Comparison of ENCODE assay signal across 8 cellular contexts in the genomic region with DNA sequence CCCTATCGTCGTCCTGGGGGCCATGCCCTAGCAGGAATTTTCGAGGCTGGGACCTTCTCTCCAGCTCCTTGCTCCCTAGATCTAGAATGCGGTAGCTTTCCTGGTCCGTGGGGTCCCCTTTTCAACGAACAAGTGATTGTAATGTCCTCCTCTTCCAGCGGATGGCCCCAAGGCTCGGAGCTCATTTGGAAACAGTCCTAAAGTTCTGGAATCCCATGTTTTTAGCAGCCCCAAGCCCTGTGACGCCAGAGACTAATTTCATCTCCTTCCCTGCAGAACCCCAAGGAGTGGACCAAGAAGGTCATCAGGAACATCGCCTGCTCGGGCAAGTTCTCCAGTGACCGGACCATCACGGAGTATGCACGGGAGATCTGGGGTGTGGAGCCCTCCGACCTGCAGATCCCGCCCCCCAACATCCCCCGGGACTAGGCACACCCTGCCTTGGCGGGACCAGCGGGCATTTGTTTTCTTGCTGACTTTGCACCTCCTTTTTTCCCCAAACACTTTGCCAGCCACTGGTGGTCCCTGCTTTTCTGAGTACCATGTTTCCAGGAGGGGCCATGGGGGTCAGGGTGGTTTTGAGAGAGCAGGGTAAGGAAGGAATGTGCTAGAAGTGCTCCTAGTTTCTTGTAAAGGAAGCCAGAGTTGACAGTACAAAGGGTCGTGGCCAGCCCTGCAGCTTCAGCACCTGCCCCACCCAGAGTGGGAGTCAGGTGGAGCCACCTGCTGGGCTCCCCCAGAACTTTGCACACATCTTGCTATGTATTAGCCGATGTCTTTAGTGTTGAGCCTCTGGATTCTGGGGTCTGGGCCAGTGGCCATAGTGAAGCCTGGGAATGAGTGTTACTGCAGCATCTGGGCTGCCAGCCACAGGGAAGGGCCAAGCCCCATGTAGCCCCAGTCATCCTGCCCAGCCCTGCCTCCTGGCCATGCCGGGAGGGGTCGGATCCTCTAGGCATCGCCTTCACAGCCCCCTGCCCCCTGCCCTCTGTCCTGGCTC. TPM values are rescaled to one million over a fixed set of nuclear protein-coding genes. Genes with fewer than 3 reads are reported as not detected.
A peak's percentile ranks its signal among the peaks of the same experiment; 100 is the strongest.
DNase-seq lines count a peak whose midpoint lies in the region; ATAC-seq and TF ChIP-seq lines count a peak whose summit lies in the region.

No MANE protein-coding gene starts in this region.

- no peak overlapping the region for H3K56ac ChIP-seq in IMR-90 (ENCODE audit: extremely low read depth, insufficient read depth, low read length)

- H3K79me1 ChIP-seq in IMR-90 (ENCODE audit: low read depth in 1 of 2, low read length in 2 of 2), result peaks cover 0 to 36% of the 10 kb centered on the region in 2 experiments; a peak in 2 of 4 replicates

- peak overlapping the region; percentile 14; the same call in 1 of the 2 replicates for H4K5ac ChIP-seq in IMR-90 (ENCODE audit: low read depth, low read length)

- peak overlapping the region; percentile 47; the same call in 1 of the 2 replicates for H2BK120ac ChIP-seq in IMR-90 (ENCODE audit: low read depth, low read length)

- H3K27me3 ChIP-seq in IMR-90 (ENCODE audit: control insufficient read depth, insufficient read depth, low read length) (no peaks in the 10 kb centered on the region), adrenal gland (no peaks in the 10 kb centered on the region), stomach (no peaks in the 10 kb centered on the region)

- peaks cover 0 to 5% (median 0%) of the 10 kb centered on the region in 3 donors for H3K36me3 Mint-ChIP-seq in immature natural killer cell

- TF ChIP-seq RAD21 in IMR-90 (IDR thresholded peaks at IDR 0.05; ENCODE audit: low read length), result peak; percentile 34

- peaks cover 0 to 3% of the 10 kb centered on the region in 2 donors for H3K4me1 Mint-ChIP-seq in immature natural killer cell

- peak overlapping the region; percentile 40; the same call in 1 of the 2 replicates for H3K23ac ChIP-seq in IMR-90 (ENCODE audit: low read depth, low read length)

- dilution Hi-C loops in IMR-90 (cut with HindIII; ENCODE audit: low sequenced_read_pairs, unreplicated experiment), result no loop called here

- no peak overlapping the region for H2BK20ac ChIP-seq in IMR-90 (ENCODE audit: low read depth, low read length)

- peak overlapping the region in 1 of 2 experiments; percentile 56; a peak in 1 of 4 replicates for H4K8ac ChIP-seq in IMR-90 (ENCODE audit: low read depth in 2 of 2, low read length in 2 of 2)

- H3K9ac ChIP-seq in IMR-90 (ENCODE audit: low read depth, low read length), result no peak overlapping the region

- H3K9me3 ChIP-seq in IMR-90 (ENCODE audit: control insufficient read depth, insufficient read depth, low read length), result no peaks in the 10 kb centered on the region
- no peaks in the 10 kb centered on the region for H3K9me3 ChIP-seq in adrenal gland (replicated peaks in 1 of 3)
- no peaks in the 10 kb centered on the region for H3K9me3 ChIP-seq in stomach

- H3K4me3 ChIP-seq in IMR-90 (ENCODE audit: insufficient read depth, low read depth, low read length) (no peak overlapping the region), adrenal gland (no peak overlapping the region), stomach (no peak overlapping the region)

- intact Hi-C loops in IMR-90 (cut with micrococcal nuclease), result loop anchor here (2.0 kb wide), 1 partner anchor 302 kb away; no protein-coding TSS in a partner anchor
- intact Hi-C loops in adrenal gland (cut with DNase I), result loop anchor here (5.0 to 10.0 kb wide), 2 partner anchors 98 to 101 kb away; a partner anchor contains a TSS
- intact Hi-C loops in stomach (cut with DNase I; ENCODE audit: low total_unique reads), result loop anchor here (5.0 kb wide), 1 partner anchor 101 kb away; no protein-coding TSS in a partner anchor

- H2BK5ac ChIP-seq in IMR-90 (ENCODE audit: low read depth, low read length, poor library complexity, severe bottlenecking), result peak overlapping the region; percentile 68

- WGBS in IMR-90 (ENCODE audit: extremely low coverage in 2 of 2, insufficient read length in 1 of 2), 2 experiments, result 83% methylated on average over 8 of the region's 24 CpGs; no CpG with 5 or more reads in 1 of the 2 experiments
- WGBS in adrenal gland, 4 donors, result 85 to 90% (median 88%) methylated on average over 16 to 24 of the region's 24 CpGs
- WGBS in stomach, 5 donors, result 74 to 81% (median 77%) methylated on average over 19 to 24 of the region's 24 CpGs

- H3K18ac ChIP-seq in IMR-90 (ENCODE audit: low read depth, low read length), result 0 out of 2 replicates have a peak overlapping the region, but pooled peaks have one; percentile 12

- CTCF ChIA-PET in IMR-90 (lab: Yijun Ruan, JAX), result interaction anchor here (0.6 to 3.2 kb wide), 4 partner anchors 10 to 118 kb away, joined by 3 to 24 read pairs (median 4); a partner anchor contains a TSS

- H3K27ac ChIP-seq in IMR-90 (ENCODE audit: insufficient read depth, low read length) (peak overlapping the region; percentile 46; the same call in 1 of the 2 replicates), adrenal gland (peak overlapping the region in 4 of 5 donors; percentile 65 to 88 (median 79)), stomach (peak overlapping the region; percentile 8 to 79 (median 67))

- no peak for ATAC-seq in IMR-90 (ENCODE audit: low read depth)

- TF ChIP-seq CTCF in IMR-90 (conservative IDR thresholded peaks at IDR 0.05; ENCODE audit: low read depth, low read length) (peak; percentile 36), adrenal gland (IDR thresholded peaks at IDR 0.05) (peak in 3 of 6 experiments; percentile 15 to 28 (median 20)), stomach (IDR thresholded peaks at IDR 0.05) (peak in 3 of 7 experiments; percentile 12 to 27 (median 15))

- H4K91ac ChIP-seq in IMR-90 (ENCODE audit: insufficient read depth, low read depth, low read length), result peak overlapping the region; percentile 51

- H2BK15ac ChIP-seq in IMR-90 (ENCODE audit: low read depth, low read length), result no peak overlapping the region

- DNase-seq in COR-L47 (lab: John Stamatoyannopoulos, UW) (peak; percentile 21), GM19240 (ENCODE audit: insufficient read length, low spot score) (peak; percentile 76), IMR-90 (peak; percentile 24), adrenal gland (no peak), immature natural killer cell (peak in 2 of 3 donors; percentile 6 to 13), stomach (no peak), dedifferentiated amniotic fluid mesenchymal stem cell (ENCODE audit: extremely low spot score) (no peak), SIG-M5 treated with dmso at 0.1 percent for 504 hours (lab: John Stamatoyannopoulos, UW; ENCODE audit: unreplicated experiment) (no peak)

- peak overlapping the region; percentile 38 for H2AK5ac ChIP-seq in IMR-90 (ENCODE audit: low read depth, low read length)

- H2AFZ ChIP-seq in IMR-90 (replicated peaks; ENCODE audit: low read length, poor library complexity), result peak overlapping the region; percentile 47

- TSS peak; percentile 86 for BruUV-seq in IMR-90 (replicated peaks; lab: Mats Ljungman, UMichigan)

- peak overlapping the region; percentile 60 for H2AK9ac ChIP-seq in IMR-90 (replicated peaks; ENCODE audit: low read depth, low read length, poor library complexity)

- peaks cover 44% of the 10 kb centered on the region for H3K36me3 ChIP-seq in IMR-90 (ENCODE audit: control insufficient read depth, insufficient read depth, low read length)
- H3K36me3 ChIP-seq in adrenal gland (replicated peaks in 1 of 2), result no peaks in the 10 kb centered on the region
- H3K36me3 ChIP-seq in stomach, result peaks cover 5 to 87% (median 74%) of the 10 kb centered on the region in 4 donors

- peaks cover 2 to 9% (median 6%) of the 10 kb centered on the region in 3 donors for H3K27me3 Mint-ChIP-seq in immature natural killer cell (ENCODE audit: low read depth in 3 of 3)

- POLR2A ChIA-PET in IMR-90 (lab: Charles Lee; ENCODE audit: unreplicated experiment), result no interaction called here

- peak overlapping the region; percentile 48 for H3K14ac ChIP-seq in IMR-90 (replicated peaks; ENCODE audit: low read depth, low read length)

- no peaks in the 10 kb centered on the region for H3K9me3 Mint-ChIP-seq in immature natural killer cell

- no peak overlapping the region for H3K4me3 Mint-ChIP-seq in immature natural killer cell

- TF ChIP-seq EP300 in stomach (IDR thresholded peaks at IDR 0.05), result no peak

- in situ Hi-C loops in IMR-90 (cut with MboI; ENCODE audit: low sequenced_read_pairs), result loop anchor here (5.0 to 10.0 kb wide), 2 partner anchors 101 to 102 kb away; a partner anchor contains a TSS

- no peak overlapping the region for H3K4me2 ChIP-seq in IMR-90 (ENCODE audit: low read depth, low read length)

- peaks cover 8% of the 10 kb centered on the region for H3K9me1 ChIP-seq in IMR-90 (ENCODE audit: insufficient read depth, low read length)

- TF ChIP-seq POLR2A in IMR-90 (IDR thresholded peaks at IDR 0.05; ENCODE audit: low read depth, low read length) (no peak), adrenal gland (IDR thresholded peaks at IDR 0.05) (no peak), stomach (IDR thresholded peaks at IDR 0.05) (no peak)

- H3K4ac ChIP-seq in IMR-90 (ENCODE audit: low read depth, low read length), result peak overlapping the region; percentile 53; the same call in 1 of the 2 replicates

- H3K4me1 ChIP-seq in IMR-90 (ENCODE audit: control insufficient read depth, insufficient read depth, low read length), result peaks cover 16% of the 10 kb centered on the region
- H3K4me1 ChIP-seq in adrenal gland (replicated peaks in 1 of 2), result peaks cover 22 to 32% of the 10 kb centered on the region in 2 donors
- peaks cover 17 to 36% (median 36%) of the 10 kb centered on the region in 4 donors for H3K4me1 ChIP-seq in stomach

- peaks cover 11% of the 10 kb centered on the region; the same call in 1 of the 2 replicates for H4K20me1 ChIP-seq in IMR-90 (ENCODE audit: insufficient read depth, low read length)

- peak overlapping the region in 3 of 6 donors; percentile 12 to 55 (median 39) for H3K27ac Mint-ChIP-seq in immature natural killer cell

TF ChIP-seq in IMR-90, 13 proteins besides CTCF, POLR2A, EP300 and RAD21 (continues in another document):
- peak; percentile 18; the same call in 1 of the 2 replicates for TF ChIP-seq SMC3 (IDR thresholded peaks at IDR 0.05; ENCODE audit: low read depth, low read length)

RNA-seq across cellular contexts. Expression of a gene that starts 48.5 kb away (rescaled TPM):
- total RNA-seq in IMR-90 (2012; rRNA removed) (72.4 and 81.4 TPM in 2 replicates), adrenal gland (100 to 1,000 TPM in 3 of 8 donors, 10 to 100 TPM in 5; 39.2 to 118 (median 82.9) TPM), stomach (100 to 1,000 TPM in 2 of 5 donors, 10 to 100 TPM in 3; 34.4 to 116 (median 78.8) TPM)
- polyA plus RNA-seq in IMR-90 (2012; rRNA removed) (83.1 TPM in 2 replicates), adrenal gland (10 to 100 TPM; 15.7 to 80.0 (median 35.9) TPM), immature natural killer cell (10 to 100 TPM; 39.3 to 56.0 (median 51.0) TPM), stomach (10 to 100 TPM; 23.1 to 34.0 (median 28.8) TPM)
- polyA plus RNA-seq in IMR-90 (2012; cell fraction: cytosol; rRNA removed), result 62.2 and 67.4 TPM in 2 replicates
- 106 and 206 TPM in 2 replicates for polyA plus RNA-seq in IMR-90 (2012; cell fraction: nucleus; rRNA removed; ENCODE audit: low replicate concordance)

Comparison
In these comparisons a context has a peak if more than half of its experiments do, and no peak if none do; other contexts are left out.
1. DNase-seq: peak in COR-L47 (single experiment), GM19240 (single experiment), IMR-90 (single experiment) and immature natural killer cell (2 of 3); none in adrenal gland (0 of 7), stomach (single experiment), dedifferentiated amniotic fluid mesenchymal stem cell (single experiment) and SIG-M5 treated with dmso at 0.1 percent for 504 hours (single experiment).
2. Peak in every context shown above with its lines, with median percentiles within 50 percentile points of each other: H3K27ac ChIP-seq.